Comparison of ENCODE assay signal across 1 cellular context in genomic region chr17:75995385-75995925, GRCh38.
TF ChIP-seq lines count a peak whose summit lies in the region.

No MANE protein-coding gene starts in this region.

TF ChIP-seq in HepG2, 621 proteins besides CTCF, POLR2A, EP300 and RAD21 (continued from another document and continues in another):
- no peak for TF ChIP-seq ZBTB4 (CRISPR knock-in tag; IDR thresholded peaks at IDR 0.05; ENCODE audit: borderline replicate concordance)
- TF ChIP-seq JUN (CRISPR knock-in tag; IDR thresholded peaks at IDR 0.05) = no peak
- peak; percentile 56; the same call in 1 of the 2 replicates for TF ChIP-seq ZNF724P (CRISPR knock-in tag; IDR thresholded peaks at IDR 0.05; ENCODE audit: borderline replicate concordance)
- no peak for TF ChIP-seq NRL (CRISPR knock-in tag; IDR thresholded peaks at IDR 0.05; ENCODE audit: borderline replicate concordance)
- TF ChIP-seq GMEB2 (CRISPR knock-in tag; IDR thresholded peaks at IDR 0.05; ENCODE audit: low read depth) = no peak
- TF ChIP-seq ZBTB42 (CRISPR knock-in tag; IDR thresholded peaks at IDR 0.05) = peak; percentile 59; the same call in 1 of the 2 replicates
- no peak for TF ChIP-seq IRX3 (CRISPR knock-in tag; IDR thresholded peaks at IDR 0.05; ENCODE audit: borderline replicate concordance, low read depth)
- TF ChIP-seq MTA3 (CRISPR knock-in tag; IDR thresholded peaks at IDR 0.05) = no peak
- TF ChIP-seq NCOR1 (IDR thresholded peaks at IDR 0.05; ENCODE audit: borderline replicate concordance, low read length) = peak; percentile 42; the same call in 1 of the 2 replicates
- no peak for TF ChIP-seq BCLAF1 (IDR thresholded peaks at IDR 0.05)
- TF ChIP-seq ESRRA (CRISPR knock-in tag; IDR thresholded peaks at IDR 0.05; ENCODE audit: low read depth) = no peak
- peak; percentile 91 for TF ChIP-seq ZNF687 (CRISPR knock-in tag; IDR thresholded peaks at IDR 0.05)
- TF ChIP-seq ZNF652 (CRISPR knock-in tag; IDR thresholded peaks at IDR 0.05; ENCODE audit: borderline replicate concordance, low read depth) = no peak
- TF ChIP-seq ZC3H13 (CRISPR knock-in tag; IDR thresholded peaks at IDR 0.05) = no peak
- no peak for TF ChIP-seq GTF2F1 (IDR thresholded peaks at IDR 0.05; ENCODE audit: low read length)
- peak; percentile 80 for TF ChIP-seq ZSCAN25 (CRISPR knock-in tag; IDR thresholded peaks at IDR 0.05)
- no peak for TF ChIP-seq ZBTB39 (CRISPR knock-in tag; IDR thresholded peaks at IDR 0.05)
- TF ChIP-seq ZNF407 (CRISPR knock-in tag; IDR thresholded peaks at IDR 0.05; ENCODE audit: not compliant biosample characterization) = no peak
- no peak for TF ChIP-seq MYNN (CRISPR knock-in tag; IDR thresholded peaks at IDR 0.05; ENCODE audit: low read depth)
- peak; percentile 45; the same call in 1 of the 2 replicates for TF ChIP-seq ZFP91 (CRISPR knock-in tag; IDR thresholded peaks at IDR 0.05; ENCODE audit: borderline replicate concordance)
- no peak for TF ChIP-seq SP2 (CRISPR knock-in tag; IDR thresholded peaks at IDR 0.05)
- TF ChIP-seq HOMEZ (CRISPR knock-in tag; IDR thresholded peaks at IDR 0.05; ENCODE audit: low read depth) = no peak
- peak; percentile 56; the same call in 1 of the 2 replicates for TF ChIP-seq MAX (IDR thresholded peaks at IDR 0.05)
